ENCODE assay signal across 1 cellular context in genomic region chr3:54299169-54299935, GRCh38.
TF ChIP-seq lines count a peak whose summit lies in the region.

No MANE protein-coding gene starts in this region.

TF ChIP-seq in liver, 16 proteins besides CTCF, POLR2A, EP300 and RAD21 (continued from another document):
- TF ChIP-seq, protein P1, sequence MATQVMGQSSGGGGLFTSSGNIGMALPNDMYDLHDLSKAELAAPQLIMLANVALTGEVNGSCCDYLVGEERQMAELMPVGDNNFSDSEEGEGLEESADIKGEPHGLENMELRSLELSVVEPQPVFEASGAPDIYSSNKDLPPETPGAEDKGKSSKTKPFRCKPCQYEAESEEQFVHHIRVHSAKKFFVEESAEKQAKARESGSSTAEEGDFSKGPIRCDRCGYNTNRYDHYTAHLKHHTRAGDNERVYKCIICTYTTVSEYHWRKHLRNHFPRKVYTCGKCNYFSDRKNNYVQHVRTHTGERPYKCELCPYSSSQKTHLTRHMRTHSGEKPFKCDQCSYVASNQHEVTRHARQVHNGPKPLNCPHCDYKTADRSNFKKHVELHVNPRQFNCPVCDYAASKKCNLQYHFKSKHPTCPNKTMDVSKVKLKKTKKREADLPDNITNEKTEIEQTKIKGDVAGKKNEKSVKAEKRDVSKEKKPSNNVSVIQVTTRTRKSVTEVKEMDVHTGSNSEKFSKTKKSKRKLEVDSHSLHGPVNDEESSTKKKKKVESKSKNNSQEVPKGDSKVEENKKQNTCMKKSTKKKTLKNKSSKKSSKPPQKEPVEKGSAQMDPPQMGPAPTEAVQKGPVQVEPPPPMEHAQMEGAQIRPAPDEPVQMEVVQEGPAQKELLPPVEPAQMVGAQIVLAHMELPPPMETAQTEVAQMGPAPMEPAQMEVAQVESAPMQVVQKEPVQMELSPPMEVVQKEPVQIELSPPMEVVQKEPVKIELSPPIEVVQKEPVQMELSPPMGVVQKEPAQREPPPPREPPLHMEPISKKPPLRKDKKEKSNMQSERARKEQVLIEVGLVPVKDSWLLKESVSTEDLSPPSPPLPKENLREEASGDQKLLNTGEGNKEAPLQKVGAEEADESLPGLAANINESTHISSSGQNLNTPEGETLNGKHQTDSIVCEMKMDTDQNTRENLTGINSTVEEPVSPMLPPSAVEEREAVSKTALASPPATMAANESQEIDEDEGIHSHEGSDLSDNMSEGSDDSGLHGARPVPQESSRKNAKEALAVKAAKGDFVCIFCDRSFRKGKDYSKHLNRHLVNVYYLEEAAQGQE (IDR thresholded peaks at IDR 0.05): no peak
- no peak for TF ChIP-seq GABPA (IDR thresholded peaks at IDR 0.05 in 1 of 2, conservative IDR thresholded peaks at IDR 0.05 in 1 of 2)
- TF ChIP-seq, protein P2, sequence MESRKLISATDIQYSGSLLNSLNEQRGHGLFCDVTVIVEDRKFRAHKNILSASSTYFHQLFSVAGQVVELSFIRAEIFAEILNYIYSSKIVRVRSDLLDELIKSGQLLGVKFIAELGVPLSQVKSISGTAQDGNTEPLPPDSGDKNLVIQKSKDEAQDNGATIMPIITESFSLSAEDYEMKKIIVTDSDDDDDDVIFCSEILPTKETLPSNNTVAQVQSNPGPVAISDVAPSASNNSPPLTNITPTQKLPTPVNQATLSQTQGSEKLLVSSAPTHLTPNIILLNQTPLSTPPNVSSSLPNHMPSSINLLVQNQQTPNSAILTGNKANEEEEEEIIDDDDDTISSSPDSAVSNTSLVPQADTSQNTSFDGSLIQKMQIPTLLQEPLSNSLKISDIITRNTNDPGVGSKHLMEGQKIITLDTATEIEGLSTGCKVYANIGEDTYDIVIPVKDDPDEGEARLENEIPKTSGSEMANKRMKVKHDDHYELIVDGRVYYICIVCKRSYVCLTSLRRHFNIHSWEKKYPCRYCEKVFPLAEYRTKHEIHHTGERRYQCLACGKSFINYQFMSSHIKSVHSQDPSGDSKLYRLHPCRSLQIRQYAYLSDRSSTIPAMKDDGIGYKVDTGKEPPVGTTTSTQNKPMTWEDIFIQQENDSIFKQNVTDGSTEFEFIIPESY (IDR thresholded peaks at IDR 0.05): no peak
- TF ChIP-seq HNF4A (conservative IDR thresholded peaks at IDR 0.05): peak in 1 of 2 donors; percentile 15
- TF ChIP-seq TAF1 (conservative IDR thresholded peaks at IDR 0.05): no peak
- TF ChIP-seq HNF4G (IDR thresholded peaks at IDR 0.05): no peak
- no peak for TF ChIP-seq EGR1 (IDR thresholded peaks at IDR 0.05; ENCODE audit: low read depth in 2 of 2)
- TF ChIP-seq FOXA1 (IDR thresholded peaks at IDR 0.05): no peak
